Comparison of ENCODE assay signal across 1 cellular context in genomic region chr2:166609183-166609959, GRCh38.
A peak's percentile ranks its signal among the peaks of the same experiment; 100 is the strongest.
TF ChIP-seq lines count a peak whose summit lies in the region.

No MANE protein-coding gene starts in this region.

TF ChIP-seq in HepG2, 621 proteins besides CTCF, POLR2A, EP300 and RAD21 (continued from another document and continues in another):
- TF ChIP-seq HNF1A (IDR thresholded peaks at IDR 0.05; ENCODE audit: low read depth) (no peak), HNF1A (CRISPR knock-in tag; IDR thresholded peaks at IDR 0.05; ENCODE audit: borderline replicate concordance) (no peak), ZNF556 (CRISPR knock-in tag; IDR thresholded peaks at IDR 0.05; ENCODE audit: borderline replicate concordance) (no peak), ZNF792 (CRISPR knock-in tag; IDR thresholded peaks at IDR 0.05) (no peak), ELF3 (CRISPR knock-in tag; IDR thresholded peaks at IDR 0.05) (no peak), TCF12 (IDR thresholded peaks at IDR 0.05) (no peak), TCF12 (CRISPR knock-in tag; IDR thresholded peaks at IDR 0.05) (0 out of 2 replicates have a peak, but pooled peaks have one; percentile 33), PBX3 (CRISPR knock-in tag; IDR thresholded peaks at IDR 0.05; ENCODE audit: borderline replicate concordance) (no peak), ZNF326 (CRISPR knock-in tag; IDR thresholded peaks at IDR 0.05; ENCODE audit: borderline replicate concordance) (no peak), THRA (CRISPR knock-in tag; IDR thresholded peaks at IDR 0.05; ENCODE audit: borderline replicate concordance) (peak; percentile 44; the same call in 1 of the 2 replicates), TRIM22 (IDR thresholded peaks at IDR 0.05) (no peak), ZNF616 (CRISPR knock-in tag; IDR thresholded peaks at IDR 0.05; ENCODE audit: low read depth) (no peak), PBX2 (CRISPR knock-in tag; IDR thresholded peaks at IDR 0.05) (no peak), ZNF44 (CRISPR knock-in tag; IDR thresholded peaks at IDR 0.05) (no peak), ZNF280D (CRISPR knock-in tag; IDR thresholded peaks at IDR 0.05) (no peak), ETV6 (CRISPR knock-in tag; conservative IDR thresholded peaks at IDR 0.05) (no peak), ETS1 (CRISPR knock-in tag; IDR thresholded peaks at IDR 0.05) (no peak), ATF2 (CRISPR knock-in tag; IDR thresholded peaks at IDR 0.05) (0 out of 2 replicates have a peak, but pooled peaks have one; percentile 53), ATF1 (CRISPR knock-in tag; IDR thresholded peaks at IDR 0.05) (no peak), MLLT10 (CRISPR knock-in tag; IDR thresholded peaks at IDR 0.05) (no peak), HNRNPLL (IDR thresholded peaks at IDR 0.05; ENCODE audit: low read depth, low read length, poor library complexity, severe bottlenecking) (no peak), SALL2 (CRISPR knock-in tag; IDR thresholded peaks at IDR 0.05) (no peak), ZNF512B (CRISPR knock-in tag; IDR thresholded peaks at IDR 0.05; ENCODE audit: borderline replicate concordance) (no peak), ZNF281 (CRISPR knock-in tag; IDR thresholded peaks at IDR 0.05; ENCODE audit: borderline replicate concordance) (peak; percentile 51; the same call in 1 of the 2 replicates), ZNF75D (CRISPR knock-in tag; IDR thresholded peaks at IDR 0.05; ENCODE audit: borderline replicate concordance) (no peak), ZNF773 (CRISPR knock-in tag; IDR thresholded peaks at IDR 0.05; ENCODE audit: borderline replicate concordance) (no peak)
